ENCODE assay signal across 28 cellular contexts in genomic region chr6:138341176-138341575, GRCh38. TPM values are rescaled to one million over a fixed set of nuclear protein-coding genes. Genes with fewer than 3 reads are reported as not detected.
DNase-seq lines count a peak whose midpoint lies in the region; ATAC-seq, FAIRE-seq and TF ChIP-seq lines count a peak whose summit lies in the region.
"Had no signal": no experiment of that assay in that cellular context is flagged by ENCODE, and none has a peak within 500 bp of the region (broad histone marks: within the 10 kb centered on the region; RNA-seq: fewer than 3 reads in every experiment).

No MANE protein-coding gene starts in this region.

- no peaks in the 10 kb centered on the region for H4K20me1 ChIP-seq in endothelial cell of umbilical vein (replicated peaks; ENCODE audit: control insufficient read depth, extremely low read depth, insufficient read depth, low read length)
- H4K20me1 ChIP-seq: BLaER1 treated with 17β-estradiol and CSF1 and Interleukin-3, amounts not matched to agents 10 nM and 100 nM had no signal

- H3K36me3 ChIP-seq in endothelial cell of umbilical vein (ENCODE audit: control insufficient read depth in 2 of 2, extremely low read depth in 1 of 2, insufficient read depth in 2 of 2, low read length in 2 of 2) (peaks cover 0 to under 1% of the 10 kb centered on the region in 2 experiments), BE2C (no peaks in the 10 kb centered on the region)
- H3K36me3 ChIP-seq: BLaER1 treated with 17β-estradiol and CSF1 and Interleukin-3, amounts not matched to agents 10 nM and 100 nM had no signal

- DNase-seq in DMS53 (lab: John Stamatoyannopoulos, UW): peak; percentile 60
- DNase-seq in DMS53 treated with DMSO at 0.1 percent for 48 hours (lab: John Stamatoyannopoulos, UW; ENCODE audit: unreplicated experiment): no peak
- peak; percentile 45 for DNase-seq in endothelial cell of umbilical vein (ENCODE audit: low read depth, low spot score)
- DNase-seq in BE2C: no peak
- DNase-seq: 8988T; ACHN; Caco-2; Calu3; CD4-positive, alpha-beta T cell; CD8-positive, alpha-beta T cell; DMS79; DND-41; EL; GDM1 had no signal

- dilution Hi-C loops in endothelial cell of umbilical vein (cut with MboI; ENCODE audit: extremely low pct_ligation_motif_present, low sequenced_read_pairs): no loop called here

- BruUV-seq in endothelial cell of umbilical vein (replicated peaks; lab: Mats Ljungman, UMichigan): no TSS peak

- H3K27me3 ChIP-seq in endothelial cell of umbilical vein (ENCODE audit: control insufficient read depth in 2 of 2, insufficient read depth in 2 of 2, low read length in 2 of 2) (no peaks in the 10 kb centered on the region), BE2C (peaks cover 20% of the 10 kb centered on the region)
- H3K27me3 ChIP-seq: BLaER1 treated with 17β-estradiol and CSF1 and Interleukin-3, amounts not matched to agents 10 nM and 100 nM had no signal

- FAIRE-seq in endothelial cell of umbilical vein (lab: Jason Lieb, UNC): no peak
- FAIRE-seq: A204.1, D721Med, GM12878, GM12892, GM18507 had no signal

- H3K9me3 ChIP-seq in endothelial cell of umbilical vein (replicated peaks; ENCODE audit: control insufficient read depth, insufficient read depth, low read length): no peaks in the 10 kb centered on the region
- H3K9me3 ChIP-seq in BE2C: no peaks in the 10 kb centered on the region
- H3K9me3 ChIP-seq: BLaER1 treated with 17β-estradiol and CSF1 and Interleukin-3, amounts not matched to agents 10 nM and 100 nM; Caco-2 had no signal

- ATAC-seq in HG03442 (IDR thresholded peaks at IDR 0.05; ENCODE audit: unreplicated experiment): no peak
- ATAC-seq: CD8-positive, alpha-beta T cell; GM12878 had no signal

- no peak overlapping the region for H3K4me2 ChIP-seq in endothelial cell of umbilical vein (ENCODE audit: insufficient read depth, low read length)
- H3K4me2 ChIP-seq: BLaER1 treated with 17β-estradiol and CSF1 and Interleukin-3, amounts not matched to agents 10 nM and 100 nM had no signal

- H3K9me1 ChIP-seq in endothelial cell of umbilical vein (replicated peaks; ENCODE audit: control insufficient read depth, extremely low read depth, insufficient read depth, low read length): no peaks in the 10 kb centered on the region

- H3K4me1 ChIP-seq in endothelial cell of umbilical vein (ENCODE audit: control insufficient read depth, extremely low read depth, insufficient read depth, low read length) (no peaks in the 10 kb centered on the region), BE2C (no peaks in the 10 kb centered on the region)
- H3K4me1 ChIP-seq: BLaER1 treated with 17β-estradiol and CSF1 and Interleukin-3, amounts not matched to agents 10 nM and 100 nM; Caco-2 had no signal

- no peak overlapping the region for H3K9ac ChIP-seq in endothelial cell of umbilical vein (replicated peaks; ENCODE audit: extremely low read depth, insufficient read depth, low read length)
- H3K9ac ChIP-seq: BLaER1 treated with 17β-estradiol and CSF1 and Interleukin-3, amounts not matched to agents 10 nM and 100 nM had no signal

- CTCF ChIA-PET in endothelial cell of umbilical vein (lab: Charles Lee): no interaction called here

- POLR2A ChIA-PET in endothelial cell of umbilical vein (lab: Charles Lee): no interaction called here

- intact Hi-C loops in endothelial cell of umbilical vein (cut with micrococcal nuclease): no loop called here

- no peak for TF ChIP-seq POLR2A in endothelial cell of umbilical vein (IDR thresholded peaks at IDR 0.05; ENCODE audit: low read depth, low read length)

- H3K79me2 ChIP-seq in endothelial cell of umbilical vein (ENCODE audit: control insufficient read depth, insufficient read depth, low read length): no peaks in the 10 kb centered on the region

- TF ChIP-seq CTCF in 22Rv1 (IDR thresholded peaks at IDR 0.05) (no peak), endothelial cell of umbilical vein (IDR thresholded peaks at IDR 0.05; ENCODE audit: extremely low read depth in 1 of 2, insufficient read depth in 1 of 2, low read depth in 1 of 2, low read length in 2 of 2) (no peak), BE2C (IDR thresholded peaks at IDR 0.05; ENCODE audit: low read depth, low read length) (no peak)

- H3K27ac ChIP-seq in 22Rv1 (peak overlapping the region; percentile 79), endothelial cell of umbilical vein (ENCODE audit: insufficient read depth, low read depth, low read length) (no peak overlapping the region)
- H3K27ac ChIP-seq: BLaER1 treated with 17β-estradiol and CSF1 and Interleukin-3, amounts not matched to agents 10 nM and 100 nM; C4-2B had no signal

- H2AFZ ChIP-seq in endothelial cell of umbilical vein (ENCODE audit: low read depth, low read length): no peak overlapping the region

- H3K4me3 ChIP-seq in endothelial cell of umbilical vein (replicated peaks in 1 of 3; ENCODE audit: insufficient read depth in 1 of 3, low read depth in 1 of 3, low read length in 3 of 3) (no peak overlapping the region), BE2C (ENCODE audit: low read depth, low read length) (no peak overlapping the region)
- H3K4me3 ChIP-seq: BLaER1 treated with 17β-estradiol and CSF1 and Interleukin-3, amounts not matched to agents 10 nM and 100 nM; GM12878 had no signal

TF ChIP-seq in endothelial cell of umbilical vein, 7 proteins besides CTCF, POLR2A, EP300 and RAD21:
- TF ChIP-seq POLR2AphosphoS5 (IDR thresholded peaks at IDR 0.05; ENCODE audit: insufficient read depth, low read depth, low read length): no peak
- TF ChIP-seq FOS (IDR thresholded peaks at IDR 0.05; ENCODE audit: borderline replicate concordance, insufficient read depth, low read length): no peak
- no peak for TF ChIP-seq GATA2 (IDR thresholded peaks at IDR 0.05; ENCODE audit: insufficient read depth, insufficient read length, low read depth, low read length)
- no peak for TF ChIP-seq JUN (IDR thresholded peaks at IDR 0.05; ENCODE audit: borderline replicate concordance, insufficient read depth, insufficient read length, low read depth)
- no peak for TF ChIP-seq MAX (IDR thresholded peaks at IDR 0.05; ENCODE audit: insufficient read depth, insufficient read length)
- TF ChIP-seq EZH2 (IDR thresholded peaks at IDR 0.05; ENCODE audit: borderline replicate concordance, low read depth, low read length, severe bottlenecking): no peak
- no peak for TF ChIP-seq MYC (IDR thresholded peaks at IDR 0.05; ENCODE audit: low read depth, low read length)
TF ChIP-seq in endothelial cell of umbilical vein: peak in this region for 0.

RNA-seq across cellular contexts. Expression of gene SMIM28, which starts 36.5 kb away (rescaled TPM):
- total RNA-seq in endothelial cell of umbilical vein: not detected in 2 replicates
- polyA plus RNA-seq in endothelial cell of umbilical vein: not detected in 2 replicates
- not detected in 2 replicates for polyA plus RNA-seq in endothelial cell of umbilical vein (2011; cell fraction: cytosol; rRNA removed)
- not detected in 2 replicates for polyA plus RNA-seq in endothelial cell of umbilical vein (2011; cell fraction: nucleus; rRNA removed)
- polyA plus RNA-seq in endothelial cell of umbilical vein (2012): not detected in 2 replicates
- polyA minus RNA-seq in endothelial cell of umbilical vein: not detected in 2 replicates
- polyA minus RNA-seq in endothelial cell of umbilical vein (2011; cell fraction: cytosol; rRNA and poly(A)+ RNA removed): not detected
- not detected in 2 replicates for polyA minus RNA-seq in endothelial cell of umbilical vein (2011; cell fraction: nucleus; rRNA and poly(A)+ RNA removed)
- polyA plus RNA-seq in BE2C (2012; ENCODE audit: insufficient read depth, insufficient read length, low read depth): not detected
- total RNA-seq: A673; Caco-2; Calu3; CD4-positive, alpha-beta T cell; CD8-positive, alpha-beta T cell; Daoy; G401; GM12878 had no signal
- polyA plus RNA-seq: AG04450, BJ, GM12878 had no signal

Comparison
In these comparisons a context has a peak if more than half of its experiments do, and no peak if none do; other contexts are left out.
1. DNase-seq: peak in DMS53 (single experiment) and endothelial cell of umbilical vein (single experiment); none in DMS53 treated with DMSO at 0.1 percent for 48 hours (single experiment) and BE2C (single experiment).